Comparison of ENCODE assay signal across 17 cellular contexts in genomic region chr18:63975632-63976031, GRCh38. TPM values are rescaled to one million over a fixed set of nuclear protein-coding genes. Genes with fewer than 3 reads are reported as not detected.
A peak's percentile ranks its signal among the peaks of the same experiment; 100 is the strongest.
DNase-seq lines count a peak whose midpoint lies in the region; ATAC-seq, FAIRE-seq and TF ChIP-seq lines count a peak whose summit lies in the region.
"Had no signal": no experiment of that assay in that cellular context is flagged by ENCODE, and none has a peak within 500 bp of the region (broad histone marks: within the 10 kb centered on the region; RNA-seq: fewer than 3 reads in every experiment).

No MANE protein-coding gene starts in this region.

- H3K4me1 ChIP-seq in right lobe of liver (peaks cover 0 to 20% (median 6%) of the 10 kb centered on the region in 4 donors), HepG2 (ENCODE audit: insufficient read depth, low read length) (peaks cover 4% of the 10 kb centered on the region; the same call in 1 of the 2 replicates), MM.1S (ENCODE audit: low read length) (0 out of 2 replicates have a peak, but pooled peaks cover 6% of the 10 kb centered on the region), tibial nerve (peaks cover 0 to 29% (median 10%) of the 10 kb centered on the region in 4 donors)
- H3K4me1 ChIP-seq: psoas muscle, testis had no signal

- POLR2A ChIA-PET in HepG2 (lab: Yijun Ruan, JAX): no interaction called here

- no peaks in the 10 kb centered on the region for H3K27me3 Mint-ChIP-seq in chondrocyte (ENCODE audit: low read depth)

- BruUV-seq in HepG2 (replicated peaks; lab: Mats Ljungman, UMichigan): no TSS peak

- H3K27ac Mint-ChIP-seq in chondrocyte (ENCODE audit: unreplicated experiment): peak overlapping the region; percentile 29

- no peak overlapping the region for H3K9ac ChIP-seq in HepG2 (ENCODE audit: insufficient read depth, low read depth, low read length)
- no peak overlapping the region for H3K9ac ChIP-seq in MM.1S (ENCODE audit: low read length)

- TF ChIP-seq EP300 in HepG2 (IDR thresholded peaks at IDR 0.05; ENCODE audit: low read depth in 2 of 2, low read length in 2 of 2) (no peak), HepG2 (CRISPR knock-in tag; IDR thresholded peaks at IDR 0.05; ENCODE audit: borderline replicate concordance) (no peak), tibial nerve (IDR thresholded peaks at IDR 0.05) (no peak)

- H3K4me3 ChIP-seq in right lobe of liver (no peak overlapping the region), HepG2 (replicated peaks in 1 of 3; ENCODE audit: insufficient read depth in 1 of 3, low read depth in 2 of 3, low read length in 3 of 3) (no peak overlapping the region), MM.1S (ENCODE audit: low read length) (no peak overlapping the region), tibial nerve (no peak overlapping the region)
- H3K4me3 ChIP-seq: A549, cardiac muscle cell, K562, psoas muscle, testis had no signal

- no peak for DNase-seq in right lobe of liver
- DNase-seq in HepG2 (ENCODE audit: low spot score): no peak
- DNase-seq in MM.1S: no peak
- DNase-seq in chondrocyte (ENCODE audit: low spot score): no peak
- DNase-seq in tibial nerve (ENCODE audit: low spot score in 2 of 2): no peak
- no peak for DNase-seq in NCI-H446 (lab: John Stamatoyannopoulos, UW)
- DNase-seq in DMS53 (lab: John Stamatoyannopoulos, UW): no peak
- DNase-seq: activated CD4-positive, CD25-positive, alpha-beta regulatory T cell; GF-D8; GOT3; NCI-H1694; psoas muscle had no signal

- in situ Hi-C loops in HepG2 (cut with HindIII; ENCODE audit: extremely low pct_ligation_motif_present, low pct_unique_long_range_greater_than_20kb): loop anchor here (10.0 kb wide), 1 partner anchor 81 kb away; no protein-coding TSS in a partner anchor

- H3K27ac ChIP-seq in right lobe of liver: peak overlapping the region in 2 of 3 donors; percentile 7 to 49
- H3K27ac ChIP-seq in HepG2 (ENCODE audit: extremely low read length, insufficient read depth, low read length): no peak overlapping the region
- no peak overlapping the region for H3K27ac ChIP-seq in MM.1S (ENCODE audit: low read length)
- H3K27ac ChIP-seq in tibial nerve: no peak overlapping the region
- H3K27ac ChIP-seq: A549, cardiac muscle cell, psoas muscle, testis had no signal

- H3K36me3 ChIP-seq in right lobe of liver: no peaks in the 10 kb centered on the region
- no peaks in the 10 kb centered on the region for H3K36me3 ChIP-seq in HepG2 (replicated peaks in 1 of 2; ENCODE audit: control insufficient read depth in 1 of 2, insufficient read depth in 2 of 2, low read length in 2 of 2)
- H3K36me3 ChIP-seq in MM.1S (replicated peaks; ENCODE audit: insufficient read depth, low read length): no peaks in the 10 kb centered on the region
- H3K36me3 ChIP-seq in tibial nerve: peaks cover 0 to 3% (median 0%) of the 10 kb centered on the region in 3 donors
- H3K36me3 ChIP-seq: cardiac muscle cell had no signal

- no peaks in the 10 kb centered on the region for H3K36me3 Mint-ChIP-seq in chondrocyte (ENCODE audit: low read depth)

- no peaks in the 10 kb centered on the region for H3K79me2 ChIP-seq in HepG2 (ENCODE audit: insufficient read depth, low read length)
- no peaks in the 10 kb centered on the region for H3K79me2 ChIP-seq in MM.1S (ENCODE audit: low read length)

- ATAC-seq in right lobe of liver: peak in 1 of 4 donors; percentile 3
- no peak for ATAC-seq in HepG2
- ATAC-seq in GM18505 (IDR thresholded peaks at IDR 0.05; ENCODE audit: unreplicated experiment): no peak
- ATAC-seq: A549, K562, psoas muscle had no signal

- H3K9me3 ChIP-seq in right lobe of liver (no peaks in the 10 kb centered on the region), HepG2 (ENCODE audit: low read length) (no peaks in the 10 kb centered on the region), MM.1S (replicated peaks; ENCODE audit: insufficient read depth, low read length) (no peaks in the 10 kb centered on the region), tibial nerve (no peaks in the 10 kb centered on the region)
- H3K9me3 ChIP-seq: A549, psoas muscle, testis had no signal

- intact Hi-C loops in right lobe of liver (cut with DNase I) (no loop called here), HepG2 (cut with micrococcal nuclease; ENCODE audit: unreplicated experiment) (loop anchor here (1.0 kb wide), 2 partner anchors 12 to 84 kb away; no protein-coding TSS in a partner anchor)

- peaks cover 42% of the 10 kb centered on the region for H3K4me1 Mint-ChIP-seq in chondrocyte (ENCODE audit: low read depth)

- CTCF ChIA-PET in HepG2 (lab: Yijun Ruan, JAX; ENCODE audit: low intra/inter-chr PET ratio, low total read pairs): interaction anchor here (0.8 kb wide), 1 partner anchor 11 kb away, joined by 3 read pairs; no protein-coding TSS in a partner anchor

- H3K27me3 ChIP-seq in right lobe of liver (no peaks in the 10 kb centered on the region), HepG2 (ENCODE audit: control insufficient read depth in 1 of 2, insufficient read depth in 2 of 2, low read length in 2 of 2) (no peaks in the 10 kb centered on the region), MM.1S (replicated peaks; ENCODE audit: insufficient read depth, low read length) (no peaks in the 10 kb centered on the region), tibial nerve (no peaks in the 10 kb centered on the region)
- H3K27me3 ChIP-seq: cardiac muscle cell, testis had no signal

- no peak for TF ChIP-seq CTCF in right lobe of liver (IDR thresholded peaks at IDR 0.05)
- TF ChIP-seq CTCF in HepG2 (CRISPR knock-in tag; IDR thresholded peaks at IDR 0.05): no peak
- TF ChIP-seq CTCF in MM.1S (IDR thresholded peaks at IDR 0.05; ENCODE audit: low read length): no peak
- TF ChIP-seq CTCF in chondrocyte (IDR thresholded peaks at IDR 0.05): no peak
- TF ChIP-seq CTCF in tibial nerve (IDR thresholded peaks at IDR 0.05): no peak

- TF ChIP-seq POLR2A in right lobe of liver (IDR thresholded peaks at IDR 0.05) (no peak), HepG2 (IDR thresholded peaks at IDR 0.05; ENCODE audit: insufficient read depth in 1 of 2, low read depth in 2 of 2, low read length in 2 of 2) (no peak), GM18505 (IDR thresholded peaks at IDR 0.05; ENCODE audit: borderline replicate concordance, extremely low read depth, insufficient read depth, insufficient read length) (no peak), tibial nerve (IDR thresholded peaks at IDR 0.05) (no peak)

- H3F3A ChIP-seq in MM.1S (ENCODE audit: insufficient read depth, low read length): no peaks in the 10 kb centered on the region

- no peak overlapping the region for H3K4me3 Mint-ChIP-seq in chondrocyte (ENCODE audit: unreplicated experiment)

- TF ChIP-seq RAD21 in HepG2 (CRISPR knock-in tag; IDR thresholded peaks at IDR 0.05): no peak

- no peaks in the 10 kb centered on the region for H3K9me2 ChIP-seq in MM.1S (replicated peaks; ENCODE audit: insufficient read depth, low read length)

- H3K4me2 ChIP-seq in HepG2 (ENCODE audit: low read depth, low read length) (no peak overlapping the region), MM.1S (ENCODE audit: low read depth, low read length) (no peak overlapping the region)
- H3K4me2 ChIP-seq: A549 had no signal

- no peaks in the 10 kb centered on the region for H4K20me1 ChIP-seq in HepG2 (ENCODE audit: insufficient read depth, low read length)
- H4K20me1 ChIP-seq in MM.1S (ENCODE audit: insufficient read depth, low read length): no peaks in the 10 kb centered on the region

- 48% methylated on average over 3 of the region's 3 CpGs for WGBS in right lobe of liver (ENCODE audit: insufficient coverage, low coverage, low lambda C conversion rate, missing lambda C conversion rate)
- WGBS in HepG2 (ENCODE audit: low lambda C conversion rate): 32% methylated on average over 3 of the region's 3 CpGs
- 67 to 71% methylated on average over 3 of the region's 3 CpGs for WGBS in tibial nerve, 2 donors

- H2AFZ ChIP-seq in HepG2 (ENCODE audit: low read length): no peak overlapping the region
- 0 out of 2 replicates have a peak overlapping the region, but pooled peaks have one; percentile 11 for H2AFZ ChIP-seq in MM.1S (ENCODE audit: low read length)

- H3K9me3 Mint-ChIP-seq in chondrocyte (ENCODE audit: low read depth): no peaks in the 10 kb centered on the region

- FAIRE-seq in HepG2 (lab: Jason Lieb, UNC): no peak
- FAIRE-seq: A549, K562 had no signal

RNA-seq across cellular contexts. Expression of gene SERPINB8, which starts 5.8 kb away (rescaled TPM):
- total RNA-seq in right lobe of liver (10 to 100 TPM in 4 of 6 experiments, 1 to 10 TPM in 2; 2.8 to 44.2 (median 16.8) TPM), HepG2 (2016; rRNA removed; fragmentation: Illumina TruSeq; extraction: Trizol) (2.2 and 2.6 TPM in 2 replicates), chondrocyte (10.2 to 13.6 TPM (median 12.0 TPM) in 3 replicates), tibial nerve (10 to 100 TPM; 10.9 to 29.4 (median 17.9) TPM)
- total RNA-seq in HepG2 (2016; cell fraction: cytosol; rRNA removed; fragmentation: Illumina TruSeq; extraction: Trizol; ENCODE audit: low read depth): 0.30 and 0.44 TPM in 2 replicates
- 0.97 and 3.1 TPM in 2 replicates for total RNA-seq in HepG2 (2016; cell fraction: insoluble cytoplasmic fraction; rRNA removed; fragmentation: Illumina TruSeq; extraction: Trizol)
- 0.40 and 0.52 TPM in 2 replicates for total RNA-seq in HepG2 (2016; cell fraction: membrane; rRNA removed; fragmentation: Illumina TruSeq; extraction: Trizol)
- total RNA-seq in HepG2 (2016; cell fraction: nucleus; rRNA removed; fragmentation: Illumina TruSeq; extraction: Trizol): 1.2 and 1.3 TPM in 2 replicates
- polyA plus RNA-seq in HepG2 (2011; rRNA removed): 0.84 and 0.95 TPM in 2 replicates
- 0.55 and 0.72 TPM in 2 replicates for polyA plus RNA-seq in HepG2 (2011; cell fraction: cytosol; rRNA removed)
- 0.82 and 1.1 TPM in 2 replicates for polyA plus RNA-seq in HepG2 (2011; cell fraction: nucleus; rRNA removed)
- 0.48 and 1.1 TPM in 2 replicates for polyA plus RNA-seq in HepG2 (2012)
- 0.11 and 0.25 TPM in 2 replicates for polyA plus RNA-seq in HepG2 (2016; cell fraction: cytosol; fragmentation: Illumina TruSeq; extraction: Trizol; ENCODE audit: low read depth)
- 1.8 TPM in 2 replicates for polyA plus RNA-seq in HepG2 (2016; cell fraction: insoluble cytoplasmic fraction; fragmentation: Illumina TruSeq; extraction: Trizol; ENCODE audit: low read depth)
- polyA plus RNA-seq in HepG2 (2016; cell fraction: membrane; fragmentation: Illumina TruSeq; extraction: Trizol; ENCODE audit: low read depth): 0.27 and 0.29 TPM in 2 replicates
- 0.55 and 0.77 TPM in 2 replicates for polyA plus RNA-seq in HepG2 (2016; cell fraction: nucleus; fragmentation: Illumina TruSeq; extraction: Trizol; ENCODE audit: insufficient read depth, low read depth)
- 0.72 and 9.3 TPM in 2 replicates for polyA minus RNA-seq in HepG2 (2011; rRNA and poly(A)+ RNA removed; ENCODE audit: low replicate concordance)
- polyA minus RNA-seq in HepG2 (2011; cell fraction: cytosol; rRNA and poly(A)+ RNA removed): 0.62 and 1.2 TPM in 2 replicates
- polyA minus RNA-seq in HepG2 (2011; cell fraction: nucleus; rRNA and poly(A)+ RNA removed): 3.0 TPM in 2 replicates

RNA-seq across cellular contexts. Expression of gene HMSD, which starts 26.5 kb away (rescaled TPM):
- total RNA-seq in right lobe of liver: under 1 TPM in 2 of 6 experiments, not detected in 4; 0.27 to 0.37 TPM
- total RNA-seq in HepG2 (2016; rRNA removed; fragmentation: Illumina TruSeq; extraction: Trizol): not detected in 2 replicates
- total RNA-seq in HepG2 (2016; cell fraction: cytosol; rRNA removed; fragmentation: Illumina TruSeq; extraction: Trizol; ENCODE audit: low read depth): not detected in 2 replicates
- total RNA-seq in HepG2 (2016; cell fraction: insoluble cytoplasmic fraction; rRNA removed; fragmentation: Illumina TruSeq; extraction: Trizol): not detected in 2 replicates
- total RNA-seq in HepG2 (2016; cell fraction: membrane; rRNA removed; fragmentation: Illumina TruSeq; extraction: Trizol): not detected in 2 replicates
- not detected in 2 replicates for total RNA-seq in HepG2 (2016; cell fraction: nucleus; rRNA removed; fragmentation: Illumina TruSeq; extraction: Trizol)
- not detected in 2 replicates for polyA plus RNA-seq in HepG2 (2011; rRNA removed)
- not detected in 2 replicates for polyA plus RNA-seq in HepG2 (2011; cell fraction: cytosol; rRNA removed)
- not detected in 2 replicates for polyA plus RNA-seq in HepG2 (2011; cell fraction: nucleus; rRNA removed)
- polyA plus RNA-seq in HepG2 (2012): not detected in 2 replicates
- polyA plus RNA-seq in HepG2 (2016; cell fraction: cytosol; fragmentation: Illumina TruSeq; extraction: Trizol; ENCODE audit: low read depth): not detected in 2 replicates
- not detected in 2 replicates for polyA plus RNA-seq in HepG2 (2016; cell fraction: insoluble cytoplasmic fraction; fragmentation: Illumina TruSeq; extraction: Trizol; ENCODE audit: low read depth)
- not detected in 2 replicates for polyA plus RNA-seq in HepG2 (2016; cell fraction: membrane; fragmentation: Illumina TruSeq; extraction: Trizol; ENCODE audit: low read depth)
- polyA plus RNA-seq in HepG2 (2016; cell fraction: nucleus; fragmentation: Illumina TruSeq; extraction: Trizol; ENCODE audit: insufficient read depth, low read depth): not detected in 2 replicates
- not detected in 2 replicates for polyA minus RNA-seq in HepG2 (2011; rRNA and poly(A)+ RNA removed; ENCODE audit: low replicate concordance)
- polyA minus RNA-seq in HepG2 (2011; cell fraction: cytosol; rRNA and poly(A)+ RNA removed): not detected in 2 replicates
- polyA minus RNA-seq in HepG2 (2011; cell fraction: nucleus; rRNA and poly(A)+ RNA removed): not detected in 2 replicates
- total RNA-seq in chondrocyte: not detected in 3 replicates
- under 1 TPM in 2 of 4 donors, not detected in 2; 0.63 to 0.87 TPM for total RNA-seq in tibial nerve
- total RNA-seq: cardiac muscle cell, psoas muscle had no signal
- polyA plus RNA-seq: cardiac muscle cell had no signal

Comparison
In these comparisons a context has a peak if more than half of its experiments do, and no peak if none do; other contexts are left out.
1. H3K27ac ChIP-seq: peak in right lobe of liver (2 of 3); none in HepG2 (single experiment), MM.1S (single experiment) and tibial nerve (0 of 4).